ENCODE assay signal across 8 cellular contexts in genomic region chr17:13017623-13018462, GRCh38. TPM values are rescaled to one million over a fixed set of nuclear protein-coding genes. Genes with fewer than 3 reads are reported as not detected.
DNase-seq lines count a peak whose midpoint lies in the region; ATAC-seq, FAIRE-seq and TF ChIP-seq lines count a peak whose summit lies in the region.

A gene with protein sequence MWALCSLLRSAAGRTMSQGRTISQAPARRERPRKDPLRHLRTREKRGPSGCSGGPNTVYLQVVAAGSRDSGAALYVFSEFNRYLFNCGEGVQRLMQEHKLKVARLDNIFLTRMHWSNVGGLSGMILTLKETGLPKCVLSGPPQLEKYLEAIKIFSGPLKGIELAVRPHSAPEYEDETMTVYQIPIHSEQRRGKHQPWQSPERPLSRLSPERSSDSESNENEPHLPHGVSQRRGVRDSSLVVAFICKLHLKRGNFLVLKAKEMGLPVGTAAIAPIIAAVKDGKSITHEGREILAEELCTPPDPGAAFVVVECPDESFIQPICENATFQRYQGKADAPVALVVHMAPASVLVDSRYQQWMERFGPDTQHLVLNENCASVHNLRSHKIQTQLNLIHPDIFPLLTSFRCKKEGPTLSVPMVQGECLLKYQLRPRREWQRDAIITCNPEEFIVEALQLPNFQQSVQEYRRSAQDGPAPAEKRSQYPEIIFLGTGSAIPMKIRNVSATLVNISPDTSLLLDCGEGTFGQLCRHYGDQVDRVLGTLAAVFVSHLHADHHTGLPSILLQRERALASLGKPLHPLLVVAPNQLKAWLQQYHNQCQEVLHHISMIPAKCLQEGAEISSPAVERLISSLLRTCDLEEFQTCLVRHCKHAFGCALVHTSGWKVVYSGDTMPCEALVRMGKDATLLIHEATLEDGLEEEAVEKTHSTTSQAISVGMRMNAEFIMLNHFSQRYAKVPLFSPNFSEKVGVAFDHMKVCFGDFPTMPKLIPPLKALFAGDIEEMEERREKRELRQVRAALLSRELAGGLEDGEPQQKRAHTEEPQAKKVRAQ (minus strand): TSS chr17:13018027. CDS start chr17:13017947, 80 bp downstream.

- under 1% methylated on average over 80 of the region's 80 CpGs for WGBS in right cardiac atrium

- peak; percentile 99 for FAIRE-seq in GM18507 (lab: Jason Lieb, UNC)
- FAIRE-seq in astrocyte (lab: Jason Lieb, UNC) = peak; percentile 64

- H3K36me3 ChIP-seq in astrocyte (ENCODE audit: insufficient read depth, low read length) (peaks cover 29% of the 10 kb centered on the region), uterus (no peaks in the 10 kb centered on the region)

- no peaks in the 10 kb centered on the region for H3K9me3 Mint-ChIP-seq in astrocyte (ENCODE audit: unreplicated experiment)

- peak within 1 kb of the TSS; percentile 90 for H3K4me2 ChIP-seq in astrocyte (ENCODE audit: low read length)

- peaks cover 7% of the 10 kb centered on the region for H3K36me3 Mint-ChIP-seq in astrocyte (ENCODE audit: low read depth, unreplicated experiment)

- peak within 1 kb of the TSS; percentile 89 for H3K9ac ChIP-seq in astrocyte (ENCODE audit: low read length)

- peaks cover 19% of the 10 kb centered on the region for H3K79me2 ChIP-seq in astrocyte (ENCODE audit: insufficient read depth, low read length)

- peak; percentile 28 to 36 for TF ChIP-seq POLR2A in uterus (IDR thresholded peaks at IDR 0.05)

- H3K27ac ChIP-seq in astrocyte (ENCODE audit: low read depth, low read length) = peak within 1 kb of the TSS; percentile 68
- H3K27ac ChIP-seq in right cardiac atrium (ENCODE audit: low read length) = peak within 1 kb of the TSS; percentile 82
- peak within 1 kb of the TSS; percentile 70 to 84 for H3K27ac ChIP-seq in uterus

- H3K27me3 ChIP-seq in astrocyte (ENCODE audit: insufficient read depth, low read length) = no peaks in the 10 kb centered on the region
- H3K27me3 ChIP-seq in right cardiac atrium (ENCODE audit: control insufficient read depth, insufficient read depth) = no peaks in the 10 kb centered on the region
- H3K27me3 ChIP-seq in uterus = no peaks in the 10 kb centered on the region

- no peaks in the 10 kb centered on the region for H3K27me3 Mint-ChIP-seq in astrocyte (ENCODE audit: low read depth, unreplicated experiment)

- peak within 1 kb of the TSS; percentile 98 for H3K27ac Mint-ChIP-seq in astrocyte (ENCODE audit: unreplicated experiment)

- H4K20me1 ChIP-seq in astrocyte (ENCODE audit: insufficient read depth, low read length) = peaks cover 7% of the 10 kb centered on the region

- peaks cover 14% of the 10 kb centered on the region for H3K4me1 Mint-ChIP-seq in astrocyte (ENCODE audit: low read depth, unreplicated experiment)

- DNase-seq in GM18507 (ENCODE audit: extremely low spot score, insufficient read length, low read depth) = peak; percentile 93
- DNase-seq in NCI-H2029 (lab: John Stamatoyannopoulos, UW) = peak; percentile 91
- DNase-seq in T-helper 22 cell (ENCODE audit: low read depth) = peak; percentile 90
- DNase-seq in astrocyte (ENCODE audit: low read depth) = peak; percentile 98
- peak; percentile 97 to 98 (median 98) for DNase-seq in right cardiac atrium
- peak; percentile 95 for DNase-seq in pulmonary artery endothelial cell (ENCODE audit: low read depth, low spot score)
- peak; percentile 97 for DNase-seq in uterus

- peak within 1 kb of the TSS; percentile 91 for H2AFZ ChIP-seq in astrocyte (ENCODE audit: low read depth, low read length)

- H3K9me3 ChIP-seq in astrocyte (ENCODE audit: insufficient read depth, low read depth, low read length) (no peaks in the 10 kb centered on the region), right cardiac atrium (ENCODE audit: control insufficient read depth, low read length) (no peaks in the 10 kb centered on the region), uterus (no peaks in the 10 kb centered on the region)

- intact Hi-C loops in right cardiac atrium (cut with DNase I) (no loop called here), uterus (cut with DNase I; ENCODE audit: low total_unique reads) (no loop called here)

- peak within 1 kb of the TSS; percentile 95 for H3K4me3 Mint-ChIP-seq in astrocyte (ENCODE audit: unreplicated experiment)

- H3K4me3 ChIP-seq in astrocyte (ENCODE audit: insufficient read depth, low read depth, low read length) (peak within 1 kb of the TSS; percentile 78), right cardiac atrium (ENCODE audit: low read length) (peak within 1 kb of the TSS; percentile 81), uterus (peak within 1 kb of the TSS; percentile 66 to 70)

- H3K4me1 ChIP-seq in astrocyte (ENCODE audit: insufficient read depth, low read length) (peaks cover 7% of the 10 kb centered on the region), right cardiac atrium (ENCODE audit: control insufficient read depth, insufficient read depth, low read length) (no peaks in the 10 kb centered on the region), uterus (no peaks in the 10 kb centered on the region)

- TF ChIP-seq CTCF in astrocyte (IDR thresholded peaks at IDR 0.05; ENCODE audit: insufficient read depth, low read depth, low read length) (no peak), uterus (IDR thresholded peaks at IDR 0.05) (peak in 2 of 4 experiments; percentile 40)

- ATAC-seq in HG02981 (IDR thresholded peaks at IDR 0.05; ENCODE audit: unreplicated experiment) (peak; percentile 96), right cardiac atrium (peak; percentile 100)

RNA-seq across cellular contexts. Expression of the gene that starts here (rescaled TPM):
- total RNA-seq in astrocyte (61.2 and 63.2 TPM in 2 replicates), right cardiac atrium (10 to 100 TPM; 44.6 to 52.0 (median 48.9) TPM), pulmonary artery endothelial cell (112 and 134 TPM in 2 replicates), uterus (10 to 100 TPM in 3 of 4 donors, 1 to 10 TPM in 1; 9.7 to 62.2 (median 51.3) TPM)
- 28.2 TPM for polyA plus RNA-seq in right cardiac atrium

Comparison
In these comparisons a context has a peak if more than half of its experiments do, and no peak if none do; other contexts are left out.
1. Peak in every context shown above with its lines: DNase-seq, ATAC-seq, H3K4me3 ChIP-seq and H3K27ac ChIP-seq.